In genomic region chr15:49135342-49135857, GRCh38 we compare ENCODE assay signal across 17 cellular contexts. TPM values are rescaled to one million over a fixed set of nuclear protein-coding genes. Genes with fewer than 3 reads are reported as not detected.
DNase-seq lines count a peak whose midpoint lies in the region; ATAC-seq, FAIRE-seq and TF ChIP-seq lines count a peak whose summit lies in the region.
"Had no signal": no experiment of that assay in that cellular context is flagged by ENCODE, and none has a peak within 500 bp of the region (broad histone marks: within the 10 kb centered on the region; RNA-seq: fewer than 3 reads in every experiment).

No MANE protein-coding gene starts in this region.

- peak overlapping the region; percentile 74 for H3K9ac ChIP-seq in endothelial cell of umbilical vein (replicated peaks; ENCODE audit: extremely low read depth, insufficient read depth, low read length)

- peaks cover 14% of the 10 kb centered on the region for H3K79me2 ChIP-seq in ACC112 (ENCODE audit: control insufficient read depth, insufficient read depth, low read length, unreplicated experiment)
- peaks cover 7% of the 10 kb centered on the region for H3K79me2 ChIP-seq in endothelial cell of umbilical vein (ENCODE audit: control insufficient read depth, insufficient read depth, low read length)

- DNase-seq in M059J (ENCODE audit: low read depth), result peak; percentile 11
- no peak for DNase-seq in endothelial cell of umbilical vein (ENCODE audit: low read depth, low spot score)
- no peak for DNase-seq in NCI-H510A (lab: John Stamatoyannopoulos, UW)
- DNase-seq in vagina (ENCODE audit: extremely low spot score in 2 of 2), result no peak
- no peak for DNase-seq in NAMALWA (ENCODE audit: low spot score)
- no peak for DNase-seq in effector CD8-positive, alpha-beta T cell (lab: John Stamatoyannopoulos, UW)
- DNase-seq: activated CD4-positive, alpha-beta T cell treated with anti-CD3 and anti-CD28 coated beads for 1 hour; activated naive CD4-positive, alpha-beta T cell treated with anti-CD3 and anti-CD28 coated beads, Interleukin-2, amount 50 U/mL, for 16 hours; NCI-H1417 treated with DMSO at 0.1 percent for 48 hours; NCI-H526; occipital lobe; stimulated activated CD4-positive, alpha-beta T cell treated with anti-CD3 and anti-CD28 coated beads, Interleukin-15, amount 100 ng/mL, for 24 hours had no signal

- no peak for TF ChIP-seq CTCF in endothelial cell of umbilical vein (IDR thresholded peaks at IDR 0.05; ENCODE audit: extremely low read depth in 1 of 2, insufficient read depth in 1 of 2, low read depth in 1 of 2, low read length in 2 of 2)
- no peak for TF ChIP-seq CTCF in vagina (IDR thresholded peaks at IDR 0.05)

- intact Hi-C loops in endothelial cell of umbilical vein (cut with micrococcal nuclease), result loop anchor here (5.0 kb wide), 1 partner anchor 568 kb away; no protein-coding TSS in a partner anchor
- intact Hi-C loops in vagina (cut with DNase I), result no loop called here

- H3K27ac ChIP-seq in ACC112 (ENCODE audit: low read depth, low read length) (peak overlapping the region; percentile 97), endothelial cell of umbilical vein (ENCODE audit: insufficient read depth, low read depth, low read length) (peak overlapping the region; percentile 97), vagina (no peak overlapping the region)
- H3K27ac ChIP-seq: SK-N-MC had no signal

- dilution Hi-C loops in endothelial cell of umbilical vein (cut with MboI; ENCODE audit: extremely low pct_ligation_motif_present, low sequenced_read_pairs), result no loop called here

- CTCF ChIA-PET in endothelial cell of umbilical vein (lab: Charles Lee), result interaction anchor here (1.1 kb wide), 1 partner anchor 10 kb away, joined by 11 read pairs; no protein-coding TSS in a partner anchor

- H2AFZ ChIP-seq in ACC112 (ENCODE audit: low read length, unreplicated experiment) (no peak overlapping the region), endothelial cell of umbilical vein (ENCODE audit: low read depth, low read length) (no peak overlapping the region)
- H2AFZ ChIP-seq: GM23338 had no signal

- H3K27me3 ChIP-seq in ACC112 (ENCODE audit: insufficient read depth, low read length) (no peaks in the 10 kb centered on the region), endothelial cell of umbilical vein (ENCODE audit: control insufficient read depth in 2 of 2, insufficient read depth in 2 of 2, low read length in 2 of 2) (no peaks in the 10 kb centered on the region), vagina (no peaks in the 10 kb centered on the region)

- no peak for FAIRE-seq in endothelial cell of umbilical vein (lab: Jason Lieb, UNC)

- TSS peak; percentile 75 for BruUV-seq in endothelial cell of umbilical vein (replicated peaks; lab: Mats Ljungman, UMichigan)

- POLR2A ChIA-PET in endothelial cell of umbilical vein (lab: Charles Lee), result no interaction called here

- TF ChIP-seq POLR2A in endothelial cell of umbilical vein (IDR thresholded peaks at IDR 0.05; ENCODE audit: low read depth, low read length) (no peak), vagina (IDR thresholded peaks at IDR 0.05) (no peak)

- H3K9me3 ChIP-seq in endothelial cell of umbilical vein (replicated peaks; ENCODE audit: control insufficient read depth, insufficient read depth, low read length), result no peaks in the 10 kb centered on the region
- no peaks in the 10 kb centered on the region for H3K9me3 ChIP-seq in vagina

- H3K36me3 ChIP-seq in ACC112 (ENCODE audit: insufficient read depth, low read length) (peaks cover 39% of the 10 kb centered on the region), endothelial cell of umbilical vein (ENCODE audit: control insufficient read depth in 2 of 2, extremely low read depth in 1 of 2, insufficient read depth in 2 of 2, low read length in 2 of 2) (peaks cover 0 to 16% of the 10 kb centered on the region in 2 experiments), vagina (peaks cover 0 to 68% of the 10 kb centered on the region in 2 donors)

- H3K4me2 ChIP-seq in endothelial cell of umbilical vein (ENCODE audit: insufficient read depth, low read length), result peak overlapping the region; percentile 86
- H3K4me2 ChIP-seq: GM23338 had no signal

- peak overlapping the region; percentile 54 for H3K4me3 ChIP-seq in ACC112 (ENCODE audit: low read depth, low read length)
- peak overlapping the region in 1 of 3 experiments; percentile 17 for H3K4me3 ChIP-seq in endothelial cell of umbilical vein (replicated peaks in 1 of 3; ENCODE audit: insufficient read depth in 1 of 3, low read depth in 1 of 3, low read length in 3 of 3)
- no peak overlapping the region for H3K4me3 ChIP-seq in vagina
- H3K4me3 ChIP-seq: GM23338, SK-N-MC had no signal

- ATAC-seq in GM18861 (IDR thresholded peaks at IDR 0.05; ENCODE audit: unreplicated experiment), result peak; percentile 52
- ATAC-seq: GM23338, left lobe of liver had no signal

- H3K9me1 ChIP-seq in endothelial cell of umbilical vein (replicated peaks; ENCODE audit: control insufficient read depth, extremely low read depth, insufficient read depth, low read length), result no peaks in the 10 kb centered on the region

- peaks cover 47% of the 10 kb centered on the region for H3K4me1 ChIP-seq in ACC112 (ENCODE audit: control insufficient read depth, insufficient read depth, low read length, unreplicated experiment)
- peaks cover 50% of the 10 kb centered on the region for H3K4me1 ChIP-seq in endothelial cell of umbilical vein (ENCODE audit: control insufficient read depth, extremely low read depth, insufficient read depth, low read length)
- no peaks in the 10 kb centered on the region for H3K4me1 ChIP-seq in vagina

- H4K20me1 ChIP-seq in endothelial cell of umbilical vein (replicated peaks; ENCODE audit: control insufficient read depth, extremely low read depth, insufficient read depth, low read length), result no peaks in the 10 kb centered on the region

TF ChIP-seq in endothelial cell of umbilical vein, 7 proteins besides CTCF, POLR2A, EP300 and RAD21:
- no peak for TF ChIP-seq JUN (IDR thresholded peaks at IDR 0.05; ENCODE audit: borderline replicate concordance, insufficient read depth, insufficient read length, low read depth)
- no peak for TF ChIP-seq GATA2 (IDR thresholded peaks at IDR 0.05; ENCODE audit: insufficient read depth, insufficient read length, low read depth, low read length)
- TF ChIP-seq MYC (IDR thresholded peaks at IDR 0.05; ENCODE audit: low read depth, low read length), result no peak
- no peak for TF ChIP-seq EZH2 (IDR thresholded peaks at IDR 0.05; ENCODE audit: borderline replicate concordance, low read depth, low read length, severe bottlenecking)
- no peak for TF ChIP-seq FOS (IDR thresholded peaks at IDR 0.05; ENCODE audit: borderline replicate concordance, insufficient read depth, low read length)
- no peak for TF ChIP-seq MAX (IDR thresholded peaks at IDR 0.05; ENCODE audit: insufficient read depth, insufficient read length)
- TF ChIP-seq POLR2AphosphoS5 (IDR thresholded peaks at IDR 0.05; ENCODE audit: insufficient read depth, low read depth, low read length), result no peak

RNA-seq across cellular contexts. Expression of gene COPS2, which starts 20.0 kb away (rescaled TPM):
- 43.1 and 43.5 TPM in 2 replicates for total RNA-seq in M059J (2014; rRNA removed; shearing (Covaris generic))
- 74.9 and 79.3 TPM in 2 replicates for total RNA-seq in endothelial cell of umbilical vein
- 14.8 and 20.2 TPM in 2 replicates for polyA plus RNA-seq in endothelial cell of umbilical vein
- polyA plus RNA-seq in endothelial cell of umbilical vein (2011; cell fraction: cytosol; rRNA removed), result 42.2 and 42.6 TPM in 2 replicates
- 22.2 and 32.4 TPM in 2 replicates for polyA plus RNA-seq in endothelial cell of umbilical vein (2011; cell fraction: nucleus; rRNA removed)
- polyA plus RNA-seq in endothelial cell of umbilical vein (2012), result 50.1 and 99.1 TPM in 2 replicates
- polyA minus RNA-seq in endothelial cell of umbilical vein, result 21.7 and 22.0 TPM in 2 replicates
- 45.4 TPM for polyA minus RNA-seq in endothelial cell of umbilical vein (2011; cell fraction: cytosol; rRNA and poly(A)+ RNA removed)
- polyA minus RNA-seq in endothelial cell of umbilical vein (2011; cell fraction: nucleus; rRNA and poly(A)+ RNA removed), result 27.7 and 41.8 TPM in 2 replicates
- total RNA-seq in vagina, result 45.2 TPM

RNA-seq across cellular contexts. Expression of gene GALK2, which starts 34.6 kb away (rescaled TPM):
- total RNA-seq in M059J (2014; rRNA removed; shearing (Covaris generic)), result 29.4 and 46.4 TPM in 2 replicates
- total RNA-seq in endothelial cell of umbilical vein (31.3 and 34.6 TPM in 2 replicates), vagina (47.6 TPM)
- 14.2 and 19.9 TPM in 2 replicates for polyA plus RNA-seq in endothelial cell of umbilical vein
- polyA plus RNA-seq in endothelial cell of umbilical vein (2011; cell fraction: cytosol; rRNA removed), result 31.6 and 32.0 TPM in 2 replicates
- polyA plus RNA-seq in endothelial cell of umbilical vein (2011; cell fraction: nucleus; rRNA removed), result 28.9 and 32.8 TPM in 2 replicates
- 20.9 and 30.0 TPM in 2 replicates for polyA plus RNA-seq in endothelial cell of umbilical vein (2012)
- 37.4 and 62.9 TPM in 2 replicates for polyA minus RNA-seq in endothelial cell of umbilical vein
- polyA minus RNA-seq in endothelial cell of umbilical vein (2011; cell fraction: cytosol; rRNA and poly(A)+ RNA removed), result 46.6 TPM
- polyA minus RNA-seq in endothelial cell of umbilical vein (2011; cell fraction: nucleus; rRNA and poly(A)+ RNA removed), result 54.0 and 60.8 TPM in 2 replicates
